In the genomic region with DNA sequence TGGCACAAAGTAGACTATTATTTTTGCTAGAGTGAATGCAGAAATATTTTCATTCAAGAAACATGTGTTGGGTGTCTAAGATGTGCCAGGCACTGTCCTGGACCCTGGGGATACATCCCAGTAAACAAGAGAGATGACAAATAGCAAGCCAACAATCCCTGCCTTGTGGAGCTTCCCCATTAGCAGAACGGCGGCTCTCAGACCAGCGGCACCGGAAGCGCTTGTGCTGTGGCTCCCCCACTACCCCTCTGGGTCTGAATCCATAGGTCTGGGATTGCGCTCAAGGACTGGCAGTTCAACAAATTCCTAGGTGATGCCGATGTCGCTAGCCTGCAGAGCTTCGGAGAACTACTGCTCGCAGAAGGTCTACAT, we compare ENCODE assay signal across 28 cellular contexts.
"Had no signal": no experiment of that assay in that cellular context is flagged by ENCODE, and none has a peak within 500 bp of the region (broad histone marks: within the 10 kb centered on the region; RNA-seq: fewer than 3 reads in every experiment).

No MANE protein-coding gene starts in this region.

- H3K4me3 ChIP-seq: PC-9 had no signal

- DNase-seq: activated B cell treated with CpG ODN at 0.5 μM for 24 hours; activated CD4-positive, alpha-beta memory T cell treated with anti-CD3 and anti-CD28 coated beads for 36 hours; activated CD4-positive, alpha-beta T cell treated with anti-CD3 and anti-CD28 coated beads for 4 hours; activated CD4-positive, alpha-beta T cell treated with anti-CD3 and anti-CD28 coated beads, Interleukin-2, amount 50 U/mL, for 1 hour; activated CD4-positive, CD25-positive, alpha-beta regulatory T cell treated with anti-CD3 and anti-CD28 coated beads, Interleukin-2, amount 50 U/mL, for 72 hours; activated CD8-positive, alpha-beta memory T cell treated with anti-CD3 and anti-CD28 coated beads, Interleukin-2, amount 50 U/mL, for 4 hours; activated effector memory CD4-positive, alpha-beta T cell treated with Interleukin-2 at 50 U/mL for 16 hours; activated naive CD4-positive, alpha-beta T cell treated with anti-CD3 and anti-CD28 coated beads, Interleukin-2, amount 10 ng/mL, durations not matched to agents 7 days and 5 days; activated naive CD8-positive, alpha-beta T cell treated with anti-CD3 and anti-CD28 coated beads, Interleukin-2, amount 50 U/mL, for 24 hours; activated T-cell treated with anti-CD3 and anti-CD28 coated beads, Interleukin-2, amount 50 U/mL, for 48 hours; MM.1S; MV-4-11; NCI-H1092; NCI-H1436 treated with DMSO at 0.1 percent for 48 hours; NCI-H1694 treated with DMSO at 0.1 percent for 48 hours; NCI-H2029; NCI-H345; NCI-H524 treated with DMSO at 0.1 percent for 48 hours; PC-9; SIG-M5; T-cell; T-helper 2 cell; T-helper 9 cell had no signal

- H3K27ac ChIP-seq: KMS-11, PC-9, RWPE1, VCaP had no signal

- ATAC-seq: activated naive CD8-positive, alpha-beta T cell treated with anti-CD3 and anti-CD28 coated beads, Interleukin-2, amount 50 U/mL, for 24 hours; Right ventricle myocardium inferior; SK-N-SH treated with all-trans-retinoic acid at 6 μM for 48 hours; T-cell had no signal
